ENCODE assay signal across 8 cellular contexts in genomic region chr2:235940330-235940729, GRCh38.
DNase-seq lines count a peak whose midpoint lies in the region; ATAC-seq and TF ChIP-seq lines count a peak whose summit lies in the region.
"Had no signal": no experiment of that assay in that cellular context is flagged by ENCODE, and none has a peak within 500 bp of the region (broad histone marks: within the 10 kb centered on the region; RNA-seq: fewer than 3 reads in every experiment).

No MANE protein-coding gene starts in this region.

- H2BK5ac ChIP-seq in H9 (ENCODE audit: insufficient read length, low read length) = no peak overlapping the region

- H4K8ac ChIP-seq in H9 (replicated peaks; ENCODE audit: insufficient read length, low read depth, low read length) = no peak overlapping the region

- peaks cover 6 to 24% (median 14%) of the 10 kb centered on the region in 3 experiments for H3K36me3 Mint-ChIP-seq in H9 (ENCODE audit: insufficient read depth in 1 of 3, low read depth in 3 of 3)
- no peaks in the 10 kb centered on the region for H3K36me3 Mint-ChIP-seq in activated CD4-positive, alpha-beta T cell treated with anti-CD3 and anti-CD28 coated beads, Interleukin-2, amount 10 ng/mL, durations not matched to agents 24 days and 14 days (ENCODE audit: low read depth)

- H3K36me3 ChIP-seq in liver (ENCODE audit: control insufficient read depth in 4 of 4, insufficient read depth in 3 of 4, low read depth in 1 of 4, low read length in 3 of 4) (no peaks in the 10 kb centered on the region), vagina (peaks cover 0 to 5% of the 10 kb centered on the region in 2 donors)

- no peak for TF ChIP-seq RAD21 in liver (IDR thresholded peaks at IDR 0.05)

- no peak for TF ChIP-seq CTCF in NB4 (IDR thresholded peaks at IDR 0.05; ENCODE audit: low read depth, low read length)
- TF ChIP-seq CTCF in liver (IDR thresholded peaks at IDR 0.05; ENCODE audit: low read depth, low read length, missing input control) = no peak
- TF ChIP-seq CTCF in vagina (IDR thresholded peaks at IDR 0.05) = no peak
- TF ChIP-seq CTCF in H9 (conservative IDR thresholded peaks at IDR 0.05) = no peak

- no peak overlapping the region for H3K4me3 Mint-ChIP-seq in H9
- no peak overlapping the region for H3K4me3 Mint-ChIP-seq in activated CD4-positive, alpha-beta T cell treated with anti-CD3 and anti-CD28 coated beads, Interleukin-2, amount 10 ng/mL, durations not matched to agents 24 days and 14 days

- no peak overlapping the region for H3K4ac ChIP-seq in H9 (ENCODE audit: low read depth, low read length)

- no peaks in the 10 kb centered on the region for H3K27me3 Mint-ChIP-seq in H9 (ENCODE audit: low read depth)
- no peaks in the 10 kb centered on the region for H3K27me3 Mint-ChIP-seq in activated CD4-positive, alpha-beta T cell treated with anti-CD3 and anti-CD28 coated beads, Interleukin-2, amount 10 ng/mL, durations not matched to agents 24 days and 14 days

- H3K4me1 ChIP-seq in liver (ENCODE audit: control insufficient read depth in 4 of 4, insufficient read depth in 4 of 4, low read length in 3 of 4) (peaks cover 0 to 5% (median 3%) of the 10 kb centered on the region in 4 donors), vagina (no peaks in the 10 kb centered on the region), H9 (ENCODE audit: insufficient read depth, low read length) (no peaks in the 10 kb centered on the region)

- no peak overlapping the region for H3K18ac ChIP-seq in H9 (ENCODE audit: insufficient read length, low read depth, low read length)

- WGBS in liver = 87% methylated on average over 8 of the region's 8 CpGs
- WGBS in H9 (ENCODE audit: extremely low coverage, insufficient read length, low lambda C conversion rate) = no CpG with 5 or more reads among the region's 8 CpGs

- no peak for TF ChIP-seq POLR2A in NB4 (IDR thresholded peaks at IDR 0.05; ENCODE audit: extremely low read depth, insufficient read length)
- no peak for TF ChIP-seq POLR2A in vagina (IDR thresholded peaks at IDR 0.05)

- H3K79me2 ChIP-seq in H9 (ENCODE audit: insufficient read depth, low read length) = no peaks in the 10 kb centered on the region

- H3K56ac ChIP-seq in H9 (ENCODE audit: insufficient read length, low read depth, low read length) = no peak overlapping the region

- H3K4me1 Mint-ChIP-seq in H9 = peaks cover 2% of the 10 kb centered on the region in 2 experiments
- H3K4me1 Mint-ChIP-seq in activated CD4-positive, alpha-beta T cell treated with anti-CD3 and anti-CD28 coated beads, Interleukin-2, amount 10 ng/mL, durations not matched to agents 24 days and 14 days = no peaks in the 10 kb centered on the region

- DNase-seq in NB4 (ENCODE audit: low read depth) (peak; percentile 96), cerebellum (ENCODE audit: low spot score) (peak; percentile 51), vagina (ENCODE audit: extremely low spot score in 2 of 2) (no peak), H9 (no peak)
- no peak for DNase-seq in activated CD4-positive, alpha-beta T cell treated with anti-CD3 and anti-CD28 coated beads, Interleukin-2, amount 10 ng/mL, durations not matched to agents 24 days and 14 days

- no peaks in the 10 kb centered on the region for H4K20me1 ChIP-seq in H9 (ENCODE audit: control insufficient read depth, insufficient read depth, insufficient read length)

- H3K27ac ChIP-seq in liver (ENCODE audit: low read depth in 1 of 2, low read length in 2 of 2) (no peak overlapping the region), vagina (peak overlapping the region; percentile 33), H9 (ENCODE audit: insufficient read length, low read depth, low read length) (no peak overlapping the region)

- H3K23me2 ChIP-seq in H9 (ENCODE audit: insufficient read length, low read depth, low read length, poor library complexity, severe bottlenecking) = no peaks in the 10 kb centered on the region

- H2BK12ac ChIP-seq in H9 (ENCODE audit: insufficient read length, low read depth, low read length) = no peak overlapping the region

- H2BK120ac ChIP-seq in H9 (ENCODE audit: low read depth, low read length, poor library complexity, severe bottlenecking) = no peak overlapping the region

- H3K27me3 ChIP-seq in liver (ENCODE audit: control insufficient read depth in 4 of 4, insufficient read depth in 4 of 4, low read length in 3 of 4) (no peaks in the 10 kb centered on the region), vagina (no peaks in the 10 kb centered on the region), H9 (ENCODE audit: insufficient read depth, low read length) (no peaks in the 10 kb centered on the region)
- H3K27me3 ChIP-seq: esophagus muscularis mucosa had no signal

- H2BK15ac ChIP-seq in H9 (ENCODE audit: low read depth, low read length) = no peak overlapping the region

- intact Hi-C loops in vagina (cut with DNase I) = no loop called here
- intact Hi-C loops in activated CD4-positive, alpha-beta T cell treated with anti-CD3 and anti-CD28 coated beads, Interleukin-2, amount 10 ng/mL, durations not matched to agents 24 days and 14 days (cut with micrococcal nuclease) = no loop called here

- no peak overlapping the region for H3K14ac ChIP-seq in H9 (ENCODE audit: insufficient read depth, low read length)

- H2BK20ac ChIP-seq in H9 (ENCODE audit: low read depth, low read length, poor library complexity, severe bottlenecking) = no peak overlapping the region

- no peak overlapping the region; a peak in 1 of 7 replicates for H3K27ac Mint-ChIP-seq in H9
- H3K27ac Mint-ChIP-seq in activated CD4-positive, alpha-beta T cell treated with anti-CD3 and anti-CD28 coated beads, Interleukin-2, amount 10 ng/mL, durations not matched to agents 24 days and 14 days = no peak overlapping the region

- H3K79me1 ChIP-seq in H9 (ENCODE audit: insufficient read depth, low read depth, low read length, poor library complexity, severe bottlenecking) = no peaks in the 10 kb centered on the region

- H3K9me3 Mint-ChIP-seq in H9 = peaks cover 4 to 5% of the 10 kb centered on the region in 2 experiments; a peak in 3 of 5 replicates
- H3K9me3 Mint-ChIP-seq in activated CD4-positive, alpha-beta T cell treated with anti-CD3 and anti-CD28 coated beads, Interleukin-2, amount 10 ng/mL, durations not matched to agents 24 days and 14 days = no peaks in the 10 kb centered on the region

- no peak overlapping the region for H3K4me2 ChIP-seq in H9 (ENCODE audit: insufficient read depth, insufficient read length, low read length)

- H3K9ac ChIP-seq in liver (ENCODE audit: low read depth in 1 of 2, low read length in 2 of 2) (no peak overlapping the region), H9 (ENCODE audit: extremely low read depth, insufficient read length, low read length) (no peak overlapping the region)

- no peak overlapping the region for H3T11ph ChIP-seq in H9 (ENCODE audit: low read length)

- no peak overlapping the region for H4K91ac ChIP-seq in H9 (ENCODE audit: insufficient read length, low read depth, low read length)

- no peak overlapping the region for H2AK5ac ChIP-seq in H9 (ENCODE audit: insufficient read length, low read length)

- no peak overlapping the region for H2AFZ ChIP-seq in H9 (ENCODE audit: low read length)

- H3K9me3 ChIP-seq in liver (ENCODE audit: control insufficient read depth in 4 of 4, low read length in 3 of 4) (no peaks in the 10 kb centered on the region), vagina (no peaks in the 10 kb centered on the region), H9 (ENCODE audit: control insufficient read depth, low read depth, low read length) (no peaks in the 10 kb centered on the region)

- H3K23ac ChIP-seq in H9 (ENCODE audit: insufficient read length, low read depth, low read length) = no peak overlapping the region

- no peak for ATAC-seq in GM21786 (IDR thresholded peaks at IDR 0.05; ENCODE audit: unreplicated experiment)

- no peak overlapping the region for H4K5ac ChIP-seq in H9 (ENCODE audit: insufficient read length, low read depth, low read length)

- H3K4me3 ChIP-seq in NB4 (ENCODE audit: low read depth, low read length) = no peak overlapping the region
- H3K4me3 ChIP-seq in liver (ENCODE audit: low read depth in 1 of 3, low read length in 3 of 3) = no peak overlapping the region
- no peak overlapping the region for H3K4me3 ChIP-seq in vagina
- H3K4me3 ChIP-seq: esophagus muscularis mucosa had no signal

TF ChIP-seq in liver, 16 proteins besides CTCF, POLR2A, EP300 and RAD21:
- TF ChIP-seq GABPA (IDR thresholded peaks at IDR 0.05 in 1 of 2, conservative IDR thresholded peaks at IDR 0.05 in 1 of 2) (no peak), JUND (IDR thresholded peaks at IDR 0.05) (peak; percentile 58 to 70)

Comparison
In these comparisons a context has a peak if more than half of its experiments do, and no peak if none do; other contexts are left out.
1. DNase-seq: peak in NB4 (single experiment) and cerebellum (single experiment); none in vagina (0 of 2), H9 (single experiment) and activated CD4-positive, alpha-beta T cell treated with anti-CD3 and anti-CD28 coated beads, Interleukin-2, amount 10 ng/mL, durations not matched to agents 24 days and 14 days (single experiment).